ENCODE assay signal across 17 cellular contexts in genomic region chr1:171160181-171160580, GRCh38. TPM values are rescaled to one million over a fixed set of nuclear protein-coding genes. Genes with fewer than 3 reads are reported as not detected.
DNase-seq lines count a peak whose midpoint lies in the region; ATAC-seq, FAIRE-seq and TF ChIP-seq lines count a peak whose summit lies in the region.
"Had no signal": no experiment of that assay in that cellular context is flagged by ENCODE, and none has a peak within 500 bp of the region (broad histone marks: within the 10 kb centered on the region; RNA-seq: fewer than 3 reads in every experiment).

No MANE protein-coding gene starts in this region.

- H3K4me3 Mint-ChIP-seq in astrocyte (ENCODE audit: unreplicated experiment) = no peak overlapping the region
- H3K4me3 Mint-ChIP-seq: activated T-helper 17 cell treated with anti-CD3 and anti-CD28 coated beads, Interleukin-2, amount 50 U/mL, for 72 hours; effector memory CD8-positive, alpha-beta T cell; T-helper 2 cell treated with Interferon-gamma antibody and Interleukin-4, amounts not matched to agents 5 μg/mL and 100 μg/mL, for 36 hours had no signal

- no peak overlapping the region for H3K4me3 ChIP-seq in right cardiac atrium (ENCODE audit: low read length)
- H3K4me3 ChIP-seq in heart right ventricle = no peak overlapping the region
- H3K4me3 ChIP-seq in astrocyte (ENCODE audit: insufficient read depth, low read depth, low read length) = no peak overlapping the region
- H3K4me3 ChIP-seq in liver (ENCODE audit: low read depth in 1 of 3, low read length in 3 of 3) = no peak overlapping the region
- no peak overlapping the region for H3K4me3 ChIP-seq in aorta (ENCODE audit: low read length in 2 of 2)
- H3K4me3 ChIP-seq in SK-N-SH (ENCODE audit: low read depth in 2 of 2, low read length in 1 of 2) = no peak overlapping the region
- H3K4me3 ChIP-seq: uterus had no signal

- peaks cover 8% of the 10 kb centered on the region for H3K4me1 Mint-ChIP-seq in astrocyte (ENCODE audit: low read depth, unreplicated experiment)
- H3K4me1 Mint-ChIP-seq: activated T-helper 17 cell treated with anti-CD3 and anti-CD28 coated beads, Interleukin-2, amount 50 U/mL, for 72 hours had no signal

- TF ChIP-seq CTCF in heart right ventricle (IDR thresholded peaks at IDR 0.05) = no peak
- no peak for TF ChIP-seq CTCF in astrocyte (IDR thresholded peaks at IDR 0.05; ENCODE audit: insufficient read depth, low read depth, low read length)
- no peak for TF ChIP-seq CTCF in liver (IDR thresholded peaks at IDR 0.05; ENCODE audit: low read depth, low read length, missing input control)
- TF ChIP-seq CTCF in SK-N-SH (IDR thresholded peaks at IDR 0.05) = no peak

- H3K9me3 ChIP-seq in right cardiac atrium (ENCODE audit: control insufficient read depth, low read length) (no peaks in the 10 kb centered on the region), heart right ventricle (peaks cover 0 to 6% (median 0%) of the 10 kb centered on the region in 11 donors), astrocyte (ENCODE audit: insufficient read depth, low read depth, low read length) (no peaks in the 10 kb centered on the region), liver (ENCODE audit: control insufficient read depth in 4 of 4, low read length in 3 of 4) (no peaks in the 10 kb centered on the region), aorta (ENCODE audit: control insufficient read depth, low read length) (no peaks in the 10 kb centered on the region), SK-N-SH (no peaks in the 10 kb centered on the region)
- H3K9me3 ChIP-seq: neutrophil, uterus had no signal

- TF ChIP-seq RAD21 in liver (IDR thresholded peaks at IDR 0.05) = peak in 1 of 2 donors; percentile 4
- TF ChIP-seq RAD21 in SK-N-SH (IDR thresholded peaks at IDR 0.05; ENCODE audit: low read length) = no peak

- FAIRE-seq in astrocyte (lab: Jason Lieb, UNC) = no peak

- POLR2A ChIA-PET in SK-N-SH (lab: Yijun Ruan, JAX) = no interaction called here

- H4K20me1 ChIP-seq in astrocyte (ENCODE audit: insufficient read depth, low read length) (no peaks in the 10 kb centered on the region), SK-N-SH (ENCODE audit: insufficient read depth) (no peaks in the 10 kb centered on the region)

- no peaks in the 10 kb centered on the region for H3K36me3 Mint-ChIP-seq in astrocyte (ENCODE audit: low read depth, unreplicated experiment)

- CTCF ChIA-PET in SK-N-SH (lab: Yijun Ruan, JAX) = no interaction called here

- H3K27me3 ChIP-seq in right cardiac atrium (ENCODE audit: control insufficient read depth, insufficient read depth) (no peaks in the 10 kb centered on the region), heart right ventricle (no peaks in the 10 kb centered on the region), astrocyte (ENCODE audit: insufficient read depth, low read length) (no peaks in the 10 kb centered on the region), liver (ENCODE audit: control insufficient read depth in 4 of 4, insufficient read depth in 4 of 4, low read length in 3 of 4) (no peaks in the 10 kb centered on the region), aorta (ENCODE audit: control insufficient read depth in 1 of 2, insufficient read depth in 2 of 2, low read length in 1 of 2) (no peaks in the 10 kb centered on the region), SK-N-SH (ENCODE audit: insufficient read depth) (no peaks in the 10 kb centered on the region; the same call in 1 of the 2 replicates)
- H3K27me3 ChIP-seq: neutrophil, uterus had no signal

- H3F3A ChIP-seq in SK-N-SH (replicated peaks; ENCODE audit: insufficient read depth) = no peaks in the 10 kb centered on the region

- H3K27ac ChIP-seq in right cardiac atrium (ENCODE audit: low read length) (peak overlapping the region; percentile 52), heart right ventricle (peak overlapping the region in 5 of 10 donors; percentile 17 to 60 (median 45)), astrocyte (ENCODE audit: low read depth, low read length) (no peak overlapping the region), liver (ENCODE audit: low read depth in 1 of 2, low read length in 2 of 2) (peak overlapping the region; percentile 76 to 88), aorta (ENCODE audit: low read depth in 1 of 2, low read length in 2 of 2) (peak overlapping the region; percentile 4 to 14), SK-N-SH (ENCODE audit: low read depth in 2 of 2, low read length in 1 of 2) (no peak overlapping the region)
- H3K27ac ChIP-seq: neutrophil had no signal

- 46% methylated on average over 2 of the region's 2 CpGs for WGBS in right cardiac atrium
- WGBS in heart right ventricle, 2 donors = 55 to 57% methylated on average over 2 of the region's 2 CpGs
- 21% methylated on average over 2 of the region's 2 CpGs for WGBS in liver
- 15 to 20% methylated on average over 2 of the region's 2 CpGs for WGBS in aorta, 2 donors
- 5% methylated on average over 2 of the region's 2 CpGs for WGBS in SK-N-SH (ENCODE audit: low lambda C conversion rate)

- no peaks in the 10 kb centered on the region for H3K9me2 ChIP-seq in SK-N-SH

- peak; percentile 49 to 66 for ATAC-seq in right cardiac atrium
- no peak for ATAC-seq in heart right ventricle
- ATAC-seq in aorta (ENCODE audit: low FRiP score) = no peak
- ATAC-seq: activated T-helper 17 cell treated with anti-CD3 and anti-CD28 coated beads, Interleukin-2, amount 50 U/mL, for 72 hours; effector memory CD8-positive, alpha-beta T cell had no signal

- H3K36me3 ChIP-seq in heart right ventricle (no peaks in the 10 kb centered on the region), astrocyte (ENCODE audit: insufficient read depth, low read length) (no peaks in the 10 kb centered on the region), liver (ENCODE audit: control insufficient read depth in 4 of 4, insufficient read depth in 3 of 4, low read depth in 1 of 4, low read length in 3 of 4) (no peaks in the 10 kb centered on the region), aorta (ENCODE audit: control insufficient read depth in 1 of 2, insufficient read depth in 2 of 2, low read length in 1 of 2) (no peaks in the 10 kb centered on the region), SK-N-SH (replicated peaks in 1 of 2; ENCODE audit: control insufficient read depth in 1 of 2, insufficient read depth in 2 of 2, low read length in 1 of 2) (no peaks in the 10 kb centered on the region)
- H3K36me3 ChIP-seq: neutrophil, uterus had no signal

- H3K9me3 Mint-ChIP-seq in astrocyte (ENCODE audit: unreplicated experiment) = no peaks in the 10 kb centered on the region
- H3K9me3 Mint-ChIP-seq: activated T-helper 17 cell treated with anti-CD3 and anti-CD28 coated beads, Interleukin-2, amount 50 U/mL, for 72 hours; effector memory CD8-positive, alpha-beta T cell; T-helper 2 cell treated with Interferon-gamma antibody and Interleukin-4, amounts not matched to agents 5 μg/mL and 100 μg/mL, for 36 hours had no signal

- H3K4me2 ChIP-seq in astrocyte (ENCODE audit: low read length) (no peak overlapping the region), SK-N-SH (no peak overlapping the region)

- H3K79me2 ChIP-seq in astrocyte (ENCODE audit: insufficient read depth, low read length) (no peaks in the 10 kb centered on the region), SK-N-SH (ENCODE audit: insufficient read depth) (no peaks in the 10 kb centered on the region)

- DNase-seq in right cardiac atrium (no peak), heart right ventricle (no peak), astrocyte (ENCODE audit: low read depth) (no peak), aorta (no peak), SK-N-SH (no peak), NCI-H1048 (lab: John Stamatoyannopoulos, UW) (no peak), NCI-H1930 (lab: John Stamatoyannopoulos, UW) (no peak)
- DNase-seq: ACHN; activated CD4-positive, alpha-beta T cell treated with anti-CD3 and anti-CD28 coated beads, Interleukin-2, amount 50 U/mL, for 48 hours; effector memory CD8-positive, alpha-beta T cell; GOT3; NCI-H2227 treated with DMSO at 0.1 percent for 48 hours; uterus had no signal

- intact Hi-C loops in right cardiac atrium (cut with DNase I) = no loop called here
- intact Hi-C loops in heart right ventricle (cut with DNase I) = no loop called here
- intact Hi-C loops in aorta (cut with DNase I) = no loop called here

- no peak overlapping the region for H3K9ac ChIP-seq in astrocyte (ENCODE audit: low read length)
- H3K9ac ChIP-seq in liver (ENCODE audit: low read depth in 1 of 2, low read length in 2 of 2) = peak overlapping the region in 1 of 2 donors; percentile 20
- no peak overlapping the region for H3K9ac ChIP-seq in SK-N-SH

- no peaks in the 10 kb centered on the region for H3K27me3 Mint-ChIP-seq in astrocyte (ENCODE audit: low read depth, unreplicated experiment)

- H3K27ac Mint-ChIP-seq in astrocyte (ENCODE audit: unreplicated experiment) = peak overlapping the region; percentile 53
- H3K27ac Mint-ChIP-seq: activated T-helper 17 cell treated with anti-CD3 and anti-CD28 coated beads, Interleukin-2, amount 50 U/mL, for 72 hours; effector memory CD8-positive, alpha-beta T cell; T-helper 2 cell treated with Interferon-gamma antibody and Interleukin-4, amounts not matched to agents 5 μg/mL and 100 μg/mL, for 36 hours had no signal

- H2AFZ ChIP-seq in astrocyte (ENCODE audit: low read depth, low read length) = no peak overlapping the region
- no peak overlapping the region for H2AFZ ChIP-seq in SK-N-SH (ENCODE audit: low read depth)

- H3K4me1 ChIP-seq in right cardiac atrium (ENCODE audit: control insufficient read depth, insufficient read depth, low read length) = peaks cover 3% of the 10 kb centered on the region
- peaks cover 0 to 17% (median 12%) of the 10 kb centered on the region in 9 donors for H3K4me1 ChIP-seq in heart right ventricle
- no peaks in the 10 kb centered on the region for H3K4me1 ChIP-seq in astrocyte (ENCODE audit: insufficient read depth, low read length)
- peaks cover 3 to 24% (median 15%) of the 10 kb centered on the region in 4 donors for H3K4me1 ChIP-seq in liver (ENCODE audit: control insufficient read depth in 4 of 4, insufficient read depth in 4 of 4, low read length in 3 of 4)
- no peaks in the 10 kb centered on the region for H3K4me1 ChIP-seq in aorta (ENCODE audit: control insufficient read depth in 1 of 2, insufficient read depth in 2 of 2, low read length in 2 of 2)
- no peaks in the 10 kb centered on the region for H3K4me1 ChIP-seq in SK-N-SH (ENCODE audit: control insufficient read depth in 1 of 2, insufficient read depth in 2 of 2, low read depth in 1 of 2, low read length in 1 of 2)
- H3K4me1 ChIP-seq: uterus had no signal

- TF ChIP-seq EP300 in SK-N-SH (IDR thresholded peaks at IDR 0.05; ENCODE audit: borderline replicate concordance in 1 of 2, low read depth in 1 of 2, low read length in 1 of 2) = no peak

TF ChIP-seq in liver, 16 proteins besides CTCF, POLR2A, EP300 and RAD21 (continues in another document):
- no peak for TF ChIP-seq SP1 (IDR thresholded peaks at IDR 0.05)

RNA-seq across cellular contexts. Expression of gene FMO2, which starts 24.9 kb away (rescaled TPM):
- total RNA-seq in right cardiac atrium (10 to 100 TPM; 26.2 to 87.7 (median 66.4) TPM), heart right ventricle (10 to 100 TPM; 23.7 to 78.5 (median 28.7) TPM), astrocyte (not detected in 2 replicates), liver (under 1 TPM; 0.14 to 0.84 TPM), aorta (100 to 1,000 TPM; 183 to 213 TPM)
- polyA plus RNA-seq in right cardiac atrium (41.0 TPM), heart right ventricle (10 to 100 TPM in 1 of 2 donors, 1 to 10 TPM in 1; 7.6 to 48.9 TPM), liver (1 to 10 TPM; 1.4 to 1.6 TPM), aorta (100 to 1,000 TPM; 157 to 232 TPM), SK-N-SH (2012; rRNA removed) (not detected in 2 replicates)
- polyA plus RNA-seq in SK-N-SH (2012; cell fraction: cytosol; rRNA removed) = not detected in 2 replicates
- polyA plus RNA-seq in SK-N-SH (2012; cell fraction: nucleus; rRNA removed) = not detected in 2 replicates
- total RNA-seq: activated T-helper 17 cell treated with anti-CD3 and anti-CD28 coated beads, Interleukin-2, amount 50 U/mL, for 72 hours had no signal

Comparison
In these comparisons a context has a peak if more than half of its experiments do, and no peak if none do; other contexts are left out.
1. ATAC-seq: peak in right cardiac atrium (2 of 2); none in heart right ventricle (0 of 8) and aorta (single experiment).
2. H3K27ac ChIP-seq: peak in right cardiac atrium (single experiment), liver (2 of 2) and aorta (2 of 2); none in astrocyte (single experiment) and SK-N-SH (0 of 2).
3. RNA of gene FMO2, which starts 24.9 kb away (total RNA-seq): 183 to 213 TPM in aorta, 26.2 to 87.7 TPM in right cardiac atrium and 23.7 to 78.5 TPM in heart right ventricle; 0.14 to 0.84 TPM in liver and not detected in astrocyte; every median in the first group is over 10 times any median in the second.